ENCODE assay signal across 10 cellular contexts in the genomic region with DNA sequence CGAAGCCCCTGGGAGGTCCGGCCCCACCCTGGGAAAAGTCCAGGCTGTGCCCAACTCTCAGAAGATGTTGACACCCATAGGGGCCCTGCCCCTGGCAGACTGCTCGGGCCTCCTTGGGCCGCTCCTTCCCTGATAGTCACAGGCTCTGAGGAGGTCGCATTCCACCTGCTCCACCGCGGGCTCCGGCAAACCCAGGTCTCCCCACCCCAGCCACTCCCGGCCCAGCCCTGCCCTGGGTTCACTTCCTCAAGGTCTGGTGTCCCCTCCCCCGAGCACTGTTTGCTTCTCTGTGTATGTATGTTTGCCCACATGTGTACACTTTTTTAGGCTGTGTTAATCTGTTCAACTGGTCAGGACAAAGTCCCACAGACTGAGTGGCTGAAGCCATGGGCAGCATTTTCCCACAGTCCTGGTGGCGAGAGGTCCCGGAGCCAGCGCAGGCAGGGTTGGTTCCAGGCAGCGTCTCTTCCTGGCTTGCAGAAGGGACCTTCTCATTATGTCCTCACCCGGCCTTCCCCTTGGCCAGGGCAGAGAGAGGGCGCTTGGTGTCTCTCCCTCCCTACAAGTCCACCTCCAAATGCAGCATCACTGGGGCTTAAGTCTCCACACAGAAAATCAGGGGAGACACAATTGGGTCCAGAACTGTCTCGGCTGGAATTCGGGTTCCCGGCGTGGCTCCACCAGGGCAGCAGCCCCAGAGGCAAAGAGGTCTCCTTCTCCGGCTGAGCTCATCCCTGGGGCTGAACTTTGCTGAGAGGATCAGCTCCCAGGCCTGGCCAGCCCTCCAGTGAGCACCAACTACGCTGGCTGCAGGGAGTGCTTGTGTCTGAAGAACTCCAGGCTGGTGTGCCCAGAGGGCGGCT. TPM values are rescaled to one million over a fixed set of nuclear protein-coding genes. Genes with fewer than 3 reads are reported as not detected.
A peak's percentile ranks its signal among the peaks of the same experiment; 100 is the strongest.
DNase-seq lines count a peak whose midpoint lies in the region; ATAC-seq and TF ChIP-seq lines count a peak whose summit lies in the region.
"Had no signal": no experiment of that assay in that cellular context is flagged by ENCODE, and none has a peak within 500 bp of the region (broad histone marks: within the 10 kb centered on the region; RNA-seq: fewer than 3 reads in every experiment).

No MANE protein-coding gene starts in this region.

- peak overlapping the region; percentile 57 for H3K27ac Mint-ChIP-seq in stimulated activated naive CD8-positive, alpha-beta T cell treated with anti-CD3 and anti-CD28 coated beads, Interleukin-15, Interleukin-2, amounts not matched to agents 100 ng/mL and 50 ng/mL, for 24 hours
- H3K27ac Mint-ChIP-seq in dendritic cell treated with granulocyte-macrophage colony-stimulating factor and Interleukin-4, amounts not matched to agents 40 ng/mL and 50 ng/mL, for 4 days, result peak overlapping the region; percentile 90
- H3K27ac Mint-ChIP-seq in naive B cell, result peak overlapping the region; percentile 72 to 99 (median 96)
- H3K27ac Mint-ChIP-seq in activated CD8-positive, alpha-beta memory T cell treated with anti-CD3 and anti-CD28 coated beads, Interleukin-2, amount 10 ng/mL, durations not matched to agents 7 days and 5 days, result no peak overlapping the region

- no peaks in the 10 kb centered on the region for H3K36me3 ChIP-seq in prostate gland

- intact Hi-C loops in dendritic cell treated with granulocyte-macrophage colony-stimulating factor and Interleukin-4, amounts not matched to agents 40 ng/mL and 50 ng/mL, for 4 days (cut with micrococcal nuclease), result no loop called here
- intact Hi-C loops in prostate gland (cut with DNase I), result no loop called here

- peaks cover 5% of the 10 kb centered on the region for H3K9me3 Mint-ChIP-seq in stimulated activated naive CD8-positive, alpha-beta T cell treated with anti-CD3 and anti-CD28 coated beads, Interleukin-15, Interleukin-2, amounts not matched to agents 100 ng/mL and 50 ng/mL, for 24 hours
- H3K9me3 Mint-ChIP-seq in dendritic cell treated with granulocyte-macrophage colony-stimulating factor and Interleukin-4, amounts not matched to agents 40 ng/mL and 50 ng/mL, for 4 days, result peaks cover 22% of the 10 kb centered on the region
- H3K9me3 Mint-ChIP-seq in naive B cell, result peaks cover 2 to 15% (median 10%) of the 10 kb centered on the region in 7 donors
- H3K9me3 Mint-ChIP-seq in activated CD8-positive, alpha-beta memory T cell treated with anti-CD3 and anti-CD28 coated beads, Interleukin-2, amount 10 ng/mL, durations not matched to agents 7 days and 5 days (ENCODE audit: low read depth), result peaks cover 14% of the 10 kb centered on the region

- H3K27ac ChIP-seq in prostate gland, result no peak overlapping the region

- DNase-seq in stimulated activated naive CD8-positive, alpha-beta T cell treated with anti-CD3 and anti-CD28 coated beads, Interleukin-15, Interleukin-2, amounts not matched to agents 100 U/mL and 50 U/mL, for 24 hours, result no peak
- DNase-seq in naive B cell, result peak; percentile 30
- DNase-seq in NCI-H2196 treated with DMSO at 0.1 percent for 48 hours (lab: John Stamatoyannopoulos, UW; ENCODE audit: unreplicated experiment), result no peak
- no peak for DNase-seq in SHP77 (lab: John Stamatoyannopoulos, UW)
- DNase-seq in activated CD8-positive, alpha-beta memory T cell treated with anti-CD3 and anti-CD28 coated beads, Interleukin-2, amount 10 ng/mL, durations not matched to agents 7 days and 5 days, result no peak
- no peak for DNase-seq in prostate gland (ENCODE audit: low spot score)
- DNase-seq: activated effector memory CD4-positive, alpha-beta T cell treated with Interleukin-2 at 50 U/mL for 16 hours; NCI-H345 had no signal

- peaks cover 2% of the 10 kb centered on the region for H3K36me3 Mint-ChIP-seq in stimulated activated naive CD8-positive, alpha-beta T cell treated with anti-CD3 and anti-CD28 coated beads, Interleukin-15, Interleukin-2, amounts not matched to agents 100 ng/mL and 50 ng/mL, for 24 hours (ENCODE audit: low read depth)
- H3K36me3 Mint-ChIP-seq in dendritic cell treated with granulocyte-macrophage colony-stimulating factor and Interleukin-4, amounts not matched to agents 40 ng/mL and 50 ng/mL, for 4 days (ENCODE audit: low read depth), result peaks cover 13% of the 10 kb centered on the region
- peaks cover 0 to 24% of the 10 kb centered on the region in 2 donors for H3K36me3 Mint-ChIP-seq in naive B cell
- H3K36me3 Mint-ChIP-seq in activated CD8-positive, alpha-beta memory T cell treated with anti-CD3 and anti-CD28 coated beads, Interleukin-2, amount 10 ng/mL, durations not matched to agents 7 days and 5 days, result peaks cover 5% of the 10 kb centered on the region

- no peak for TF ChIP-seq POLR2A in prostate gland (IDR thresholded peaks at IDR 0.05)

- H3K4me1 ChIP-seq in prostate gland (replicated peaks), result peaks cover 9% of the 10 kb centered on the region

- WGBS in prostate gland, result 85% methylated on average over 23 of the region's 23 CpGs

- H3K27me3 Mint-ChIP-seq in stimulated activated naive CD8-positive, alpha-beta T cell treated with anti-CD3 and anti-CD28 coated beads, Interleukin-15, Interleukin-2, amounts not matched to agents 100 ng/mL and 50 ng/mL, for 24 hours, result no peaks in the 10 kb centered on the region
- peaks cover 8% of the 10 kb centered on the region for H3K27me3 Mint-ChIP-seq in dendritic cell treated with granulocyte-macrophage colony-stimulating factor and Interleukin-4, amounts not matched to agents 40 ng/mL and 50 ng/mL, for 4 days
- no peaks in the 10 kb centered on the region for H3K27me3 Mint-ChIP-seq in naive B cell
- peaks cover 3% of the 10 kb centered on the region for H3K27me3 Mint-ChIP-seq in activated CD8-positive, alpha-beta memory T cell treated with anti-CD3 and anti-CD28 coated beads, Interleukin-2, amount 10 ng/mL, durations not matched to agents 7 days and 5 days

- H3K4me3 ChIP-seq in prostate gland, result no peak overlapping the region

- TF ChIP-seq CTCF in prostate gland (IDR thresholded peaks at IDR 0.05), result no peak

- CTCF ChIA-PET in activated CD8-positive, alpha-beta memory T cell treated with anti-CD3 and anti-CD28 coated beads, Interleukin-2, amount 10 ng/mL, durations not matched to agents 7 days and 5 days (lab: Charles Lee), result interaction anchor here (1.5 to 2.0 kb wide), 3 partner anchors 9 to 15 kb away, joined by 3 to 14 read pairs (median 4); no protein-coding TSS in a partner anchor

- peaks cover 59% of the 10 kb centered on the region for H3K4me1 Mint-ChIP-seq in stimulated activated naive CD8-positive, alpha-beta T cell treated with anti-CD3 and anti-CD28 coated beads, Interleukin-15, Interleukin-2, amounts not matched to agents 100 ng/mL and 50 ng/mL, for 24 hours (ENCODE audit: low read depth)
- H3K4me1 Mint-ChIP-seq in dendritic cell treated with granulocyte-macrophage colony-stimulating factor and Interleukin-4, amounts not matched to agents 40 ng/mL and 50 ng/mL, for 4 days (ENCODE audit: low read depth), result peaks cover 75% of the 10 kb centered on the region
- peaks cover 42 to 67% (median 45%) of the 10 kb centered on the region in 3 donors for H3K4me1 Mint-ChIP-seq in naive B cell
- peaks cover 43% of the 10 kb centered on the region for H3K4me1 Mint-ChIP-seq in activated CD8-positive, alpha-beta memory T cell treated with anti-CD3 and anti-CD28 coated beads, Interleukin-2, amount 10 ng/mL, durations not matched to agents 7 days and 5 days

- H3K27me3 ChIP-seq in prostate gland (replicated peaks; ENCODE audit: insufficient read depth), result no peaks in the 10 kb centered on the region

- no peak overlapping the region for H3K4me3 Mint-ChIP-seq in stimulated activated naive CD8-positive, alpha-beta T cell treated with anti-CD3 and anti-CD28 coated beads, Interleukin-15, Interleukin-2, amounts not matched to agents 100 ng/mL and 50 ng/mL, for 24 hours
- peak overlapping the region; percentile 13 for H3K4me3 Mint-ChIP-seq in dendritic cell treated with granulocyte-macrophage colony-stimulating factor and Interleukin-4, amounts not matched to agents 40 ng/mL and 50 ng/mL, for 4 days
- peak overlapping the region; percentile 73 to 88 (median 80) for H3K4me3 Mint-ChIP-seq in naive B cell
- H3K4me3 Mint-ChIP-seq in activated CD8-positive, alpha-beta memory T cell treated with anti-CD3 and anti-CD28 coated beads, Interleukin-2, amount 10 ng/mL, durations not matched to agents 7 days and 5 days, result no peak overlapping the region

- no peak for ATAC-seq in stimulated activated naive CD8-positive, alpha-beta T cell treated with anti-CD3 and anti-CD28 coated beads, Interleukin-15, Interleukin-2, amounts not matched to agents 100 U/mL and 50 U/mL, for 24 hours
- no peak for ATAC-seq in naive B cell (ENCODE audit: low read depth in 2 of 2)
- no peak for ATAC-seq in activated CD8-positive, alpha-beta memory T cell treated with anti-CD3 and anti-CD28 coated beads, Interleukin-2, amount 10 ng/mL, durations not matched to agents 7 days and 5 days

- H3K9me3 ChIP-seq in prostate gland, result no peaks in the 10 kb centered on the region

RNA-seq across cellular contexts. Expression of a gene that starts 10.5 kb away (rescaled TPM):
- polyA plus RNA-seq in naive B cell (ENCODE audit: low read depth in 6 of 6), result 10 to 100 TPM; 11.6 to 18.6 (median 13.7) TPM
- total RNA-seq in activated CD8-positive, alpha-beta memory T cell treated with anti-CD3 and anti-CD28 coated beads, Interleukin-2, amount 10 ng/mL, durations not matched to agents 7 days and 5 days, result 10 to 100 TPM; 22.4 to 26.2 TPM
- total RNA-seq in prostate gland, result 10 to 100 TPM; 20.3 to 25.8 TPM

RNA-seq across cellular contexts. Expression of a gene that starts 19.9 kb away (rescaled TPM):
- 10 to 100 TPM; 40.7 to 75.6 (median 50.4) TPM for polyA plus RNA-seq in naive B cell (ENCODE audit: low read depth in 6 of 6)
- 100 to 1,000 TPM; 106 to 111 TPM for total RNA-seq in activated CD8-positive, alpha-beta memory T cell treated with anti-CD3 and anti-CD28 coated beads, Interleukin-2, amount 10 ng/mL, durations not matched to agents 7 days and 5 days
- total RNA-seq in prostate gland, result 100 to 1,000 TPM in 1 of 2 donors, 10 to 100 TPM in 1; 83.3 to 105 TPM

RNA-seq across cellular contexts. Expression of a gene that starts 46.0 kb away (rescaled TPM):
- not detected for polyA plus RNA-seq in naive B cell (ENCODE audit: low read depth in 6 of 6)
- total RNA-seq in activated CD8-positive, alpha-beta memory T cell treated with anti-CD3 and anti-CD28 coated beads, Interleukin-2, amount 10 ng/mL, durations not matched to agents 7 days and 5 days, result not detected
- 1 to 10 TPM in 1 of 2 donors, not detected in 1; 2.6 TPM for total RNA-seq in prostate gland

RNA-seq across cellular contexts. Expression of a gene that starts 49.6 kb away (rescaled TPM):
- polyA plus RNA-seq in naive B cell (ENCODE audit: low read depth in 6 of 6), result 10 to 100 TPM in 3 of 6 donors, 1 to 10 TPM in 3; 8.6 to 22.2 (median 9.9) TPM
- 10 to 100 TPM; 72.2 to 91.2 TPM for total RNA-seq in activated CD8-positive, alpha-beta memory T cell treated with anti-CD3 and anti-CD28 coated beads, Interleukin-2, amount 10 ng/mL, durations not matched to agents 7 days and 5 days
- total RNA-seq in prostate gland, result 10 to 100 TPM; 27.0 to 69.5 TPM

RNA-seq across cellular contexts. Expression of a gene that starts 56.8 kb away (rescaled TPM):
- polyA plus RNA-seq in naive B cell (ENCODE audit: low read depth in 6 of 6), result 1 to 10 TPM in 5 of 6 donors, not detected in 1; 1.0 to 8.5 (median 5.3) TPM
- total RNA-seq in activated CD8-positive, alpha-beta memory T cell treated with anti-CD3 and anti-CD28 coated beads, Interleukin-2, amount 10 ng/mL, durations not matched to agents 7 days and 5 days, result under 1 TPM in 1 of 2 experiments, not detected in 1; 0.58 TPM
- 10 to 100 TPM in 1 of 2 donors, 1 to 10 TPM in 1; 4.6 to 13.6 TPM for total RNA-seq in prostate gland

Comparison
In these comparisons a context has a peak if more than half of its experiments do, and no peak if none do; other contexts are left out.
1. H3K4me3 Mint-ChIP-seq: peak in dendritic cell treated with granulocyte-macrophage colony-stimulating factor and Interleukin-4, amounts not matched to agents 40 ng/mL and 50 ng/mL, for 4 days (single experiment) and naive B cell (8 of 8); none in stimulated activated naive CD8-positive, alpha-beta T cell treated with anti-CD3 and anti-CD28 coated beads, Interleukin-15, Interleukin-2, amounts not matched to agents 100 ng/mL and 50 ng/mL, for 24 hours (single experiment) and activated CD8-positive, alpha-beta memory T cell treated with anti-CD3 and anti-CD28 coated beads, Interleukin-2, amount 10 ng/mL, durations not matched to agents 7 days and 5 days (single experiment).